In genomic region chr14:68945190-68945584, GRCh38 we compare ENCODE assay signal across 13 cellular contexts. TPM values are rescaled to one million over a fixed set of nuclear protein-coding genes. Genes with fewer than 3 reads are reported as not detected.
DNase-seq lines count a peak whose midpoint lies in the region; ATAC-seq and TF ChIP-seq lines count a peak whose summit lies in the region.
"Had no signal": no experiment of that assay in that cellular context is flagged by ENCODE, and none has a peak within 500 bp of the region (broad histone marks: within the 10 kb centered on the region; RNA-seq: fewer than 3 reads in every experiment).

No MANE protein-coding gene starts in this region.

- no peak for ATAC-seq in left ventricle myocardium superior
- no peak for ATAC-seq in central memory CD8-positive, alpha-beta T cell (replicated peaks; ENCODE audit: extremely low read depth, poor library complexity, severe bottlenecking)

- H3K9me3 ChIP-seq in left ventricle myocardium inferior (replicated peaks) (no peaks in the 10 kb centered on the region), vagina (no peaks in the 10 kb centered on the region)

- DNase-seq in left ventricle myocardium inferior (no peak), left ventricle myocardium superior (no peak), nephron progenitor cell (no peak), vagina (ENCODE audit: extremely low spot score in 2 of 2) (no peak), D341Med (ENCODE audit: low spot score) (no peak), NCI-H510A treated with DMSO at 0.1 percent for 48 hours (lab: John Stamatoyannopoulos, UW) (no peak)
- DNase-seq in central memory CD8-positive, alpha-beta T cell (ENCODE audit: low spot score in 2 of 2): no peak
- DNase-seq in activated CD4-positive, CD25-positive, alpha-beta regulatory T cell (lab: John Stamatoyannopoulos, UW): no peak
- DNase-seq: effector CD4-positive, alpha-beta T cell; GM23248; Kasumi-1; SHP77 had no signal

- no peaks in the 10 kb centered on the region for H3K9me3 Mint-ChIP-seq in central memory CD8-positive, alpha-beta T cell
- no peaks in the 10 kb centered on the region for H3K9me3 Mint-ChIP-seq in nephron progenitor cell

- H3K36me3 ChIP-seq in left ventricle myocardium inferior (no peaks in the 10 kb centered on the region), vagina (no peaks in the 10 kb centered on the region)

- no peak for TF ChIP-seq POLR2A in vagina (IDR thresholded peaks at IDR 0.05)

- H3K4me1 Mint-ChIP-seq in central memory CD8-positive, alpha-beta T cell: peaks cover 7% of the 10 kb centered on the region
- H3K4me1 Mint-ChIP-seq in nephron progenitor cell: peaks cover 83% of the 10 kb centered on the region

- H3K27ac Mint-ChIP-seq in central memory CD8-positive, alpha-beta T cell (ENCODE audit: low read depth): peak overlapping the region; percentile 33
- H3K27ac Mint-ChIP-seq in nephron progenitor cell: peak overlapping the region; percentile 19
- H3K27ac Mint-ChIP-seq: B cell had no signal

- H3K4me3 Mint-ChIP-seq in central memory CD8-positive, alpha-beta T cell: no peak overlapping the region
- no peak overlapping the region for H3K4me3 Mint-ChIP-seq in nephron progenitor cell
- H3K4me3 Mint-ChIP-seq: B cell had no signal

- no peak for TF ChIP-seq CTCF in left ventricle myocardium inferior (IDR thresholded peaks at IDR 0.05; ENCODE audit: borderline replicate concordance)
- TF ChIP-seq CTCF in nephron progenitor cell (IDR thresholded peaks at IDR 0.05): no peak
- TF ChIP-seq CTCF in vagina (IDR thresholded peaks at IDR 0.05): no peak

- peaks cover 3% of the 10 kb centered on the region for H3K36me3 Mint-ChIP-seq in central memory CD8-positive, alpha-beta T cell (ENCODE audit: insufficient read depth)
- H3K36me3 Mint-ChIP-seq in nephron progenitor cell (ENCODE audit: low read depth): no peaks in the 10 kb centered on the region

- no peaks in the 10 kb centered on the region for H3K27me3 Mint-ChIP-seq in central memory CD8-positive, alpha-beta T cell
- H3K27me3 Mint-ChIP-seq in nephron progenitor cell (ENCODE audit: low read depth, poor library complexity): peaks cover 6% of the 10 kb centered on the region

- H3K4me1 ChIP-seq in left ventricle myocardium inferior (peaks cover 100% of the 10 kb centered on the region), vagina (peaks cover 97% of the 10 kb centered on the region)

- intact Hi-C loops in left ventricle myocardium inferior (cut with micrococcal nuclease) (no loop called here), left ventricle myocardium superior (cut with micrococcal nuclease) (no loop called here), vagina (cut with DNase I) (no loop called here)

- H3K27ac ChIP-seq in left ventricle myocardium inferior (replicated peaks) (peak overlapping the region; percentile 87), vagina (peak overlapping the region; percentile 43)
- H3K27ac ChIP-seq: GM23248 had no signal

- H3K27me3 ChIP-seq in left ventricle myocardium inferior (ENCODE audit: low read depth) (no peaks in the 10 kb centered on the region), vagina (no peaks in the 10 kb centered on the region)

- no peak overlapping the region for H3K4me3 ChIP-seq in left ventricle myocardium inferior
- no peak overlapping the region for H3K4me3 ChIP-seq in vagina
- H3K4me3 ChIP-seq: GM23248 had no signal

RNA-seq across cellular contexts. Expression of gene ACTN1, which starts 33.9 kb away (rescaled TPM):
- total RNA-seq in left ventricle myocardium inferior: 75.4 TPM
- total RNA-seq in left ventricle myocardium superior: 90.5 TPM
- total RNA-seq in vagina: 209 TPM
